27 cellular contexts compared by ENCODE assay signal in the genomic region with DNA sequence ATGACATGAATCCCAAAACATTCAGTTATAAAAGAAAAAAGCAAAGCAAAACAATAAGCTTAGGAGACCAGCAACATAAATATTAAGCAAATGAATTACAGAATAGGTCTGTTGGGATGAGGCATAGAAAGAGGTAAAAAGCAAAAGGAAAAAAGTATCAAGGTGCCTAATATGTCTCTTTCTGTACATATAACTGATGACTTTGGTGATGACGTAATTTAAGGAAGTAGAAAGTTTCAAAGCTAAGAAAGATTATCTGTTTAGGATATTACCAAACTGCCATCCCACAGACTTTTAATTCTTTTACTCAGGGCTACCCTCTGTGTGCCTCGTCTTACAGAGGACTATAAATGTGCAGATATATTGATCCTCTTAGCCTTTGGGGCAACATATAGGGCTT.
"Had no signal": no experiment of that assay in that cellular context is flagged by ENCODE, and none has a peak within 500 bp of the region (broad histone marks: within the 10 kb centered on the region; RNA-seq: fewer than 3 reads in every experiment).

No MANE protein-coding gene starts in this region.

- H3K27me3 Mint-ChIP-seq: activated CD4-positive, alpha-beta T cell treated with anti-CD3 and anti-CD28 coated beads for 36 hours; activated CD4-positive, alpha-beta T cell treated with anti-CD3 and anti-CD28 coated beads, Interleukin-2, amount 10 ng/mL, durations not matched to agents 7 days and 5 days; activated T-cell treated with anti-CD3 and anti-CD28 coated beads, Interleukin-2, amount 50 U/mL, for 24 hours; IgD-negative memory B cell had no signal

- H3K4me3 Mint-ChIP-seq: activated CD4-positive, alpha-beta T cell treated with anti-CD3 and anti-CD28 coated beads for 36 hours; activated CD4-positive, alpha-beta T cell treated with anti-CD3 and anti-CD28 coated beads, Interleukin-2, amount 10 ng/mL, durations not matched to agents 7 days and 5 days; activated CD8-positive, alpha-beta T cell treated with anti-CD3 and anti-CD28 coated beads, Interleukin-2, amount 10 ng/mL, durations not matched to agents 7 days and 5 days; activated T-cell treated with anti-CD3 and anti-CD28 coated beads, Interleukin-2, amount 50 U/mL, for 24 hours; brain; IgD-negative memory B cell had no signal

- DNase-seq: activated CD4-positive, alpha-beta T cell treated with anti-CD3 and anti-CD28 coated beads for 36 hours; activated CD4-positive, alpha-beta T cell treated with anti-CD3 and anti-CD28 coated beads, Interleukin-2, amount 10 ng/mL, durations not matched to agents 7 days and 5 days; activated CD4-positive, alpha-beta T cell treated with anti-CD3 and anti-CD28 coated beads, Interleukin-2, amount 50 U/mL, for 48 hours; activated CD8-positive, alpha-beta T cell treated with anti-CD3 and anti-CD28 coated beads, Interleukin-2, amount 10 ng/mL, durations not matched to agents 7 days and 5 days; activated gamma-delta T cell; activated naive CD4-positive, alpha-beta T cell treated with Interleukin-2 at 50 U/mL for 16 hours; activated T-cell treated with anti-CD3 and anti-CD28 coated beads, Interleukin-2, amount 50 U/mL, for 24 hours; adrenal gland; anterior cingulate cortex; central memory CD4-positive, alpha-beta T cell; Kasumi-1; KG1; MM.1S; NCI-H1092; NCI-H1436 treated with DMSO at 0.1 percent for 48 hours; NCI-H1694 treated with DMSO at 0.1 percent for 48 hours; NCI-H2029; NCI-H345; NCI-H524 treated with DMSO at 0.1 percent for 48 hours; PC-3; SJCRH30; T1000 had no signal

- H3K4me1 Mint-ChIP-seq: activated CD4-positive, alpha-beta T cell treated with anti-CD3 and anti-CD28 coated beads for 36 hours; activated CD4-positive, alpha-beta T cell treated with anti-CD3 and anti-CD28 coated beads, Interleukin-2, amount 10 ng/mL, durations not matched to agents 7 days and 5 days; IgD-negative memory B cell had no signal

- ATAC-seq: activated CD4-positive, alpha-beta T cell treated with anti-CD3 and anti-CD28 coated beads for 36 hours; activated CD8-positive, alpha-beta T cell treated with anti-CD3 and anti-CD28 coated beads, Interleukin-2, amount 10 ng/mL, durations not matched to agents 7 days and 5 days; activated naive CD4-positive, alpha-beta T cell treated with anti-CD3 and anti-CD28 coated beads, Interleukin-2, amount 50 U/mL, for 72 hours; PC-3; Right ventricle myocardium inferior had no signal

- H3K9me3 Mint-ChIP-seq: activated CD4-positive, alpha-beta T cell treated with anti-CD3 and anti-CD28 coated beads, Interleukin-2, amount 10 ng/mL, durations not matched to agents 7 days and 5 days had no signal

- H3K36me3 Mint-ChIP-seq: brain, IgD-negative memory B cell had no signal

- H3K27ac Mint-ChIP-seq: activated CD4-positive, alpha-beta T cell treated with anti-CD3 and anti-CD28 coated beads for 36 hours; activated CD4-positive, alpha-beta T cell treated with anti-CD3 and anti-CD28 coated beads, Interleukin-2, amount 10 ng/mL, durations not matched to agents 7 days and 5 days; activated CD8-positive, alpha-beta T cell treated with anti-CD3 and anti-CD28 coated beads, Interleukin-2, amount 10 ng/mL, durations not matched to agents 7 days and 5 days; activated naive CD4-positive, alpha-beta T cell treated with anti-CD3 and anti-CD28 coated beads, Interleukin-2, amount 50 U/mL, for 72 hours; activated T-cell treated with anti-CD3 and anti-CD28 coated beads, Interleukin-2, amount 50 U/mL, for 24 hours; activated T-helper 2 cell treated with anti-CD3 and anti-CD28 coated beads, Interferon-gamma antibody, Interleukin-2, Interleukin-4, amounts not matched to agents 10 μg/mL and 5 μg/mL and 100 μg/mL, durations not matched to agents 14 hours and 24 hours and 36 hours; brain; IgD-negative memory B cell had no signal
